In the genomic region with DNA sequence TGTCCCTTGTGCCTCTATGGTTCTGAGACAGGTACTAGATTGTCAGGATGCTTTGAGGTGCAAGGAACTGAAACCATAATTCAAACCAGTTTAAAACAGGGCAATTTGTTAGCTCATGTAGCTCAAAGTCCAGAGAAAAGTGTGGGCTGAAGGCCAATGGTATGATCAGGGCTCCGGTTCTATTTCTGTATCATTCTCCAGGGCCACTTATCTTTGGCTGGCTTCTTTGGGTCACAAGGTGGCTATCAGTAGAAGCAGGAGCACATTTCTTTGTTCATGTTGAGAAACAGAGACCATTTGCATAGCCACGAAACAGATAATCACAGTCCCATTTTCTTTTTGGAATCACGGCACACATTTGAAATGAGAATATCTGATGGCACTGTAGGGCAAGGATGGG, we compare ENCODE assay signal across 33 cellular contexts.
"Had no signal": no experiment of that assay in that cellular context is flagged by ENCODE, and none has a peak within 500 bp of the region (broad histone marks: within the 10 kb centered on the region; RNA-seq: fewer than 3 reads in every experiment).

No MANE protein-coding gene starts in this region.

- H3K4me3 ChIP-seq: Peyer's patch had no signal

- ATAC-seq: activated CD8-positive, alpha-beta T cell treated with anti-CD3 and anti-CD28 coated beads for 36 hours; activated T-cell treated with anti-CD3 and anti-CD28 coated beads, Interleukin-2, amount 50 U/mL, for 72 hours; activated T-helper 17 cell treated with anti-CD3 and anti-CD28 coated beads, Interleukin-2, amount 50 U/mL, for 72 hours; PC-3 had no signal

- H3K9me3 ChIP-seq: Peyer's patch had no signal

- H3K27ac ChIP-seq: brain microvascular endothelial cell, Peyer's patch, VCaP had no signal

- H3K36me3 ChIP-seq: brain microvascular endothelial cell, Peyer's patch had no signal

- H3K4me1 ChIP-seq: Peyer's patch had no signal

- DNase-seq: activated B cell treated with CpG ODN at 0.5 μM for 24 hours; activated CD4-positive, alpha-beta T cell treated with anti-CD3 and anti-CD28 coated beads for 1 hour; activated CD4-positive, alpha-beta T cell treated with anti-CD3 and anti-CD28 coated beads for 48 hours; activated CD4-positive, alpha-beta T cell treated with anti-CD3 and anti-CD28 coated beads, Interleukin-2, amount 50 U/mL, for 4 hours; activated CD8-positive, alpha-beta T cell treated with anti-CD3 and anti-CD28 coated beads for 36 hours; activated effector memory CD4-positive, alpha-beta T cell treated with anti-CD3 and anti-CD28 coated beads, Interleukin-2, amount 50 U/mL, for 16 hours; activated naive CD4-positive, alpha-beta T cell; activated naive CD4-positive, alpha-beta T cell treated with anti-CD3 and anti-CD28 coated beads, Interleukin-2, amount 50 U/mL, for 16 hours; activated naive CD8-positive, alpha-beta T cell treated with anti-CD3 and anti-CD28 coated beads for 36 hours; activated T-cell treated with anti-CD3 and anti-CD28 coated beads, Interleukin-2, amount 50 U/mL, for 1 hour; activated T-cell treated with anti-CD3 and anti-CD28 coated beads, Interleukin-2, amount 50 U/mL, for 72 hours; amniotic stem cell; aorta; brain microvascular endothelial cell; Karpas-422; KBM-7; NCI-H1048; NCI-H1105 treated with DMSO at 0.1 percent for 48 hours; NCI-H1436; NCI-H1694; NCI-H1930; NCI-H2081 treated with DMSO at 0.1 percent for 48 hours; NCI-H345; NCI-H524 treated with DMSO at 0.1 percent for 48 hours; PC-3; Peyer's patch; RPMI8226; SW 1271; T-helper 1 cell; T-helper 2 cell; T-helper 9 cell had no signal

- H3K27me3 ChIP-seq: brain microvascular endothelial cell, Peyer's patch had no signal
